9 cellular contexts compared by ENCODE assay signal in genomic region chr4:5707366-5708133, GRCh38. TPM values are rescaled to one million over a fixed set of nuclear protein-coding genes. Genes with fewer than 3 reads are reported as not detected.
A peak's percentile ranks its signal among the peaks of the same experiment; 100 is the strongest.
DNase-seq lines count a peak whose midpoint lies in the region; ATAC-seq and TF ChIP-seq lines count a peak whose summit lies in the region.
"Had no signal": no experiment of that assay in that cellular context is flagged by ENCODE, and none has a peak within 500 bp of the region (broad histone marks: within the 10 kb centered on the region; RNA-seq: fewer than 3 reads in every experiment).

No MANE protein-coding gene starts in this region.

- H3K36me3 ChIP-seq in left ventricle myocardium inferior (no peaks in the 10 kb centered on the region), rectal smooth muscle tissue (ENCODE audit: control insufficient read depth, insufficient read depth, low read length) (no peaks in the 10 kb centered on the region)

- no peak for TF ChIP-seq CTCF in left ventricle myocardium inferior (IDR thresholded peaks at IDR 0.05; ENCODE audit: borderline replicate concordance)

- peaks cover 5% of the 10 kb centered on the region for H3K36me3 Mint-ChIP-seq in activated CD4-positive, alpha-beta memory T cell treated with anti-CD3 and anti-CD28 coated beads, Interleukin-2, amount 10 ng/mL, durations not matched to agents 7 days and 5 days (ENCODE audit: low read depth)
- peaks cover 19 to 24% of the 10 kb centered on the region in 2 donors for H3K36me3 Mint-ChIP-seq in activated naive CD4-positive, alpha-beta T cell treated with anti-CD3 and anti-CD28 coated beads, Interleukin-2, amount 50 U/mL, for 72 hours

- H3K4me3 Mint-ChIP-seq in activated CD4-positive, alpha-beta memory T cell treated with anti-CD3 and anti-CD28 coated beads, Interleukin-2, amount 10 ng/mL, durations not matched to agents 7 days and 5 days, result peak overlapping the region; percentile 63

- no peak overlapping the region for H3K27ac Mint-ChIP-seq in activated CD4-positive, alpha-beta memory T cell treated with anti-CD3 and anti-CD28 coated beads, Interleukin-2, amount 10 ng/mL, durations not matched to agents 7 days and 5 days
- no peak overlapping the region for H3K27ac Mint-ChIP-seq in activated naive CD4-positive, alpha-beta T cell treated with anti-CD3 and anti-CD28 coated beads, Interleukin-2, amount 50 U/mL, for 72 hours

- H3K4me1 Mint-ChIP-seq in activated CD4-positive, alpha-beta memory T cell treated with anti-CD3 and anti-CD28 coated beads, Interleukin-2, amount 10 ng/mL, durations not matched to agents 7 days and 5 days, result peaks cover 24% of the 10 kb centered on the region

- no peak for ATAC-seq in GM19351 (IDR thresholded peaks at IDR 0.05; ENCODE audit: unreplicated experiment)
- ATAC-seq in activated naive CD4-positive, alpha-beta T cell treated with anti-CD3 and anti-CD28 coated beads, Interleukin-2, amount 50 U/mL, for 72 hours, result no peak

- POLR2A ChIA-PET in activated CD4-positive, alpha-beta memory T cell treated with anti-CD3 and anti-CD28 coated beads, Interleukin-2, amount 10 ng/mL, durations not matched to agents 7 days and 5 days (lab: Charles Lee), result no interaction called here

- DNase-seq in GM03348 (ENCODE audit: low spot score) (peak; percentile 32), left ventricle myocardium inferior (no peak), NCI-H2107 (lab: John Stamatoyannopoulos, UW) (no peak), NCI-H524 treated with DMSO at 0.1 percent for 48 hours (lab: John Stamatoyannopoulos, UW) (no peak)
- no peak for DNase-seq in activated CD4-positive, alpha-beta memory T cell treated with anti-CD3 and anti-CD28 coated beads, Interleukin-2, amount 10 ng/mL, durations not matched to agents 7 days and 5 days
- DNase-seq in activated naive CD4-positive, alpha-beta T cell treated with anti-CD3 and anti-CD28 coated beads, Interleukin-2, amount 50 U/mL, for 72 hours (ENCODE audit: low spot score in 2 of 2), result no peak
- DNase-seq: activated CD4-positive, alpha-beta T cell treated with anti-CD3 and anti-CD28 coated beads for 1 hour had no signal

- H3K27ac ChIP-seq in left ventricle myocardium inferior (replicated peaks) (peak overlapping the region; percentile 80), rectal smooth muscle tissue (ENCODE audit: low read depth, low read length) (peak overlapping the region; percentile 81)

- H3K27me3 Mint-ChIP-seq in activated CD4-positive, alpha-beta memory T cell treated with anti-CD3 and anti-CD28 coated beads, Interleukin-2, amount 10 ng/mL, durations not matched to agents 7 days and 5 days, result peaks cover 37% of the 10 kb centered on the region

- H3K27me3 ChIP-seq in left ventricle myocardium inferior (ENCODE audit: low read depth) (peaks cover 38% of the 10 kb centered on the region), rectal smooth muscle tissue (ENCODE audit: control insufficient read depth, insufficient read depth, low read length) (no peaks in the 10 kb centered on the region)

- intact Hi-C loops in left ventricle myocardium inferior (cut with micrococcal nuclease), result no loop called here

- H3K9ac ChIP-seq in rectal smooth muscle tissue (ENCODE audit: low read length), result peak overlapping the region; percentile 16

- H3K4me1 ChIP-seq in left ventricle myocardium inferior (peaks cover 46% of the 10 kb centered on the region), rectal smooth muscle tissue (ENCODE audit: control insufficient read depth, insufficient read depth, low read length) (peaks cover 16% of the 10 kb centered on the region)

- no peaks in the 10 kb centered on the region for H3K9me3 ChIP-seq in left ventricle myocardium inferior (replicated peaks)

- CTCF ChIA-PET in activated CD4-positive, alpha-beta memory T cell treated with anti-CD3 and anti-CD28 coated beads, Interleukin-2, amount 10 ng/mL, durations not matched to agents 7 days and 5 days (lab: Charles Lee), result interaction anchor here (0.6 kb wide), 1 partner anchor 168 kb away, joined by 3 read pairs; no protein-coding TSS in a partner anchor

- peaks cover 5% of the 10 kb centered on the region for H3K9me3 Mint-ChIP-seq in activated CD4-positive, alpha-beta memory T cell treated with anti-CD3 and anti-CD28 coated beads, Interleukin-2, amount 10 ng/mL, durations not matched to agents 7 days and 5 days
- H3K9me3 Mint-ChIP-seq in activated naive CD4-positive, alpha-beta T cell treated with anti-CD3 and anti-CD28 coated beads, Interleukin-2, amount 50 U/mL, for 72 hours, result peaks cover 12 to 17% of the 10 kb centered on the region in 2 donors

- H3K4me3 ChIP-seq in left ventricle myocardium inferior (peak overlapping the region; percentile 80), rectal smooth muscle tissue (ENCODE audit: low read length) (peak overlapping the region; percentile 69)

RNA-seq across cellular contexts. Expression of gene EVC2, which starts 0.8 kb away (rescaled TPM):
- 1 to 10 TPM; 2.2 TPM for total RNA-seq in activated CD4-positive, alpha-beta memory T cell treated with anti-CD3 and anti-CD28 coated beads, Interleukin-2, amount 10 ng/mL, durations not matched to agents 7 days and 5 days
- total RNA-seq in left ventricle myocardium inferior, result 1.4 TPM
- total RNA-seq in activated naive CD4-positive, alpha-beta T cell treated with anti-CD3 and anti-CD28 coated beads, Interleukin-2, amount 50 U/mL, for 72 hours, result under 1 TPM; 0.16 to 0.66 TPM

RNA-seq across cellular contexts. Expression of gene EVC, which starts 3.5 kb away (rescaled TPM):
- 1 to 10 TPM; 3.2 to 4.7 TPM for total RNA-seq in activated CD4-positive, alpha-beta memory T cell treated with anti-CD3 and anti-CD28 coated beads, Interleukin-2, amount 10 ng/mL, durations not matched to agents 7 days and 5 days
- 5.1 TPM for total RNA-seq in left ventricle myocardium inferior
- 1 to 10 TPM in 1 of 2 donors, under 1 TPM in 1; 0.14 to 1.4 TPM for total RNA-seq in activated naive CD4-positive, alpha-beta T cell treated with anti-CD3 and anti-CD28 coated beads, Interleukin-2, amount 50 U/mL, for 72 hours
